ENCODE assay signal across 9 cellular contexts in genomic region chr16:1054660-1055556, GRCh38. TPM values are rescaled to one million over a fixed set of nuclear protein-coding genes. Genes with fewer than 3 reads are reported as not detected.
DNase-seq lines count a peak whose midpoint lies in the region; ATAC-seq and FAIRE-seq lines count a peak whose summit lies in the region.
"Had no signal": no experiment of that assay in that cellular context is flagged by ENCODE, and none has a peak within 500 bp of the region (broad histone marks: within the 10 kb centered on the region; RNA-seq: fewer than 3 reads in every experiment).

No MANE protein-coding gene starts in this region.

- no peaks in the 10 kb centered on the region for H3K4me1 ChIP-seq in Karpas-422 (ENCODE audit: low read length)

- no peaks in the 10 kb centered on the region for H3K79me2 ChIP-seq in Karpas-422 (ENCODE audit: low read length)

- no peaks in the 10 kb centered on the region for H3K36me3 ChIP-seq in Karpas-422 (ENCODE audit: insufficient read depth, low read length)

- peak; percentile 38 for DNase-seq in EL
- peak; percentile 53 for DNase-seq in Karpas-422
- peak; percentile 38 for DNase-seq in activated T-cell treated with anti-CD3 and anti-CD28 coated beads, Interleukin-2, amount 50 U/mL, for 4 hours
- DNase-seq in frontal cortex (ENCODE audit: low spot score in 2 of 2), result peak; percentile 92
- peak; percentile 57 to 97 (median 80) for DNase-seq in posterior cingulate gyrus

- H3K27me3 Mint-ChIP-seq in activated T-cell treated with anti-CD3 and anti-CD28 coated beads, Interleukin-2, amount 50 U/mL, for 4 hours (ENCODE audit: low read depth), result no peaks in the 10 kb centered on the region

- no peak overlapping the region for H3K9ac ChIP-seq in Karpas-422 (ENCODE audit: low read length)

- H3K27me3 ChIP-seq in Karpas-422 (ENCODE audit: low read length), result no peaks in the 10 kb centered on the region

- H3K9me2 ChIP-seq in Karpas-422 (replicated peaks; ENCODE audit: insufficient read depth, low read length), result no peaks in the 10 kb centered on the region

- H3K9me3 Mint-ChIP-seq in activated T-cell treated with anti-CD3 and anti-CD28 coated beads, Interleukin-2, amount 50 U/mL, for 4 hours, result peaks cover 5% of the 10 kb centered on the region

- no peak overlapping the region for H3K4me3 Mint-ChIP-seq in activated T-cell treated with anti-CD3 and anti-CD28 coated beads, Interleukin-2, amount 50 U/mL, for 4 hours

- 0 out of 2 replicates have a peak, but pooled peaks cover 3% of the 10 kb centered on the region for H3K9me3 ChIP-seq in Karpas-422 (ENCODE audit: low read length)

- no peak overlapping the region for H3K4me2 ChIP-seq in Karpas-422 (ENCODE audit: low read depth, low read length, poor library complexity, severe bottlenecking)

- no peak overlapping the region for H3K27ac ChIP-seq in Karpas-422 (ENCODE audit: low read length)

- H3K4me1 Mint-ChIP-seq in activated T-cell treated with anti-CD3 and anti-CD28 coated beads, Interleukin-2, amount 50 U/mL, for 4 hours (ENCODE audit: low read depth), result no peaks in the 10 kb centered on the region

- no peak for FAIRE-seq in frontal cortex (lab: Jason Lieb, UNC)

- intact Hi-C loops in posterior cingulate gyrus (cut with DNase I), result loop anchor here (1.0 to 10.0 kb wide), 3 partner anchors 70 to 242 kb away; no protein-coding TSS in a partner anchor

- H2AFZ ChIP-seq in Karpas-422 (ENCODE audit: low read length), result no peak overlapping the region

- H3K4me3 ChIP-seq in Karpas-422 (ENCODE audit: low read length), result no peak overlapping the region

- H3K36me3 Mint-ChIP-seq in activated T-cell treated with anti-CD3 and anti-CD28 coated beads, Interleukin-2, amount 50 U/mL, for 4 hours (ENCODE audit: insufficient read depth), result no peaks in the 10 kb centered on the region

- peak in 1 of 2 donors; percentile 46 for ATAC-seq in activated T-cell treated with anti-CD3 and anti-CD28 coated beads, Interleukin-2, amount 50 U/mL, for 4 hours
- ATAC-seq in HG03469 (IDR thresholded peaks at IDR 0.05; ENCODE audit: unreplicated experiment) (no peak), HG03175 (IDR thresholded peaks at IDR 0.05; ENCODE audit: unreplicated experiment) (no peak), GM18520 (IDR thresholded peaks at IDR 0.05; ENCODE audit: unreplicated experiment) (no peak)

- H4K20me1 ChIP-seq in Karpas-422 (ENCODE audit: insufficient read depth, low read depth, low read length), result peaks cover 5% of the 10 kb centered on the region; the same call in 1 of the 2 replicates

RNA-seq across cellular contexts. Expression of gene SSTR5, which starts 17.6 kb away (rescaled TPM):
- total RNA-seq in Karpas-422 (2014; rRNA removed; shearing (Covaris generic); ENCODE audit: low replicate concordance), result not detected in 2 replicates
- not detected for total RNA-seq in activated T-cell treated with anti-CD3 and anti-CD28 coated beads, Interleukin-2, amount 50 U/mL, for 4 hours
- total RNA-seq in frontal cortex, result not detected
- total RNA-seq: T-helper 1 cell treated with Interleukin-12 subunit alpha and Interleukin-12 subunit beta and Interleukin-4 antibody, amounts not matched to agents 30 ng/mL and 1 ng/mL, for 36 hours had no signal

RNA-seq across cellular contexts. Expression of gene C1QTNF8, which starts 41.1 kb away (rescaled TPM):
- not detected in 2 replicates for total RNA-seq in Karpas-422 (2014; rRNA removed; shearing (Covaris generic); ENCODE audit: low replicate concordance)
- not detected for total RNA-seq in activated T-cell treated with anti-CD3 and anti-CD28 coated beads, Interleukin-2, amount 50 U/mL, for 4 hours
- not detected for total RNA-seq in frontal cortex
- total RNA-seq: T-helper 1 cell treated with Interleukin-12 subunit alpha and Interleukin-12 subunit beta and Interleukin-4 antibody, amounts not matched to agents 30 ng/mL and 1 ng/mL, for 36 hours had no signal

Comparison
In these comparisons a context has a peak if more than half of its experiments do, and no peak if none do; other contexts are left out.
1. DNase-seq: peak in every context shown above with its lines; median percentile 92 in frontal cortex; 80 in posterior cingulate gyrus; 53 in Karpas-422; 38 in EL; 38 in activated T-cell treated with anti-CD3 and anti-CD28 coated beads, Interleukin-2, amount 50 U/mL, for 4 hours.